ENCODE assay signal across 12 cellular contexts in genomic region chr2:134218414-134218813, GRCh38. TPM values are rescaled to one million over a fixed set of nuclear protein-coding genes. Genes with fewer than 3 reads are reported as not detected.
DNase-seq lines count a peak whose midpoint lies in the region; ATAC-seq and TF ChIP-seq lines count a peak whose summit lies in the region.
"Had no signal": no experiment of that assay in that cellular context is flagged by ENCODE, and none has a peak within 500 bp of the region (broad histone marks: within the 10 kb centered on the region; RNA-seq: fewer than 3 reads in every experiment).

No MANE protein-coding gene starts in this region.

- CTCF ChIA-PET in activated CD4-positive, alpha-beta T cell treated with anti-CD3 and anti-CD28 coated beads for 36 hours (lab: Charles Lee) = interaction anchor here (1.0 to 6.8 kb wide), 12 partner anchors 9 to 193 kb away, joined by 3 to 40 read pairs (median 6); no protein-coding TSS in a partner anchor
- CTCF ChIA-PET in T-cell (lab: Charles Lee) = interaction anchor here (0.7 to 4.6 kb wide), 11 partner anchors 10 to 101 kb away, joined by 3 to 27 read pairs (median 4); no protein-coding TSS in a partner anchor

- peaks cover 9% of the 10 kb centered on the region for H3K9me3 Mint-ChIP-seq in activated CD4-positive, alpha-beta T cell treated with anti-CD3 and anti-CD28 coated beads for 36 hours (ENCODE audit: low read depth)
- H3K9me3 Mint-ChIP-seq in T-cell (peaks cover 0 to 8% (median 3%) of the 10 kb centered on the region in 3 donors), neural crest cell (peaks cover 8% of the 10 kb centered on the region)

- H3K36me3 Mint-ChIP-seq in activated CD4-positive, alpha-beta T cell treated with anti-CD3 and anti-CD28 coated beads for 36 hours (ENCODE audit: low read depth) = peaks cover 3% of the 10 kb centered on the region
- peaks cover 12% of the 10 kb centered on the region for H3K36me3 Mint-ChIP-seq in T-cell
- peaks cover 10% of the 10 kb centered on the region for H3K36me3 Mint-ChIP-seq in neural crest cell (ENCODE audit: low read depth)

- intact Hi-C loops in activated CD4-positive, alpha-beta T cell treated with anti-CD3 and anti-CD28 coated beads for 36 hours (cut with DNase I, micrococcal nuclease) = loop anchor here (1.0 to 5.0 kb wide), 8 partner anchors 9 to 100 kb away; partner anchors contain the start of gene MGAT5 (in 1 of the 2)

- DNase-seq in activated CD4-positive, alpha-beta T cell treated with anti-CD3 and anti-CD28 coated beads for 36 hours = peak; percentile 21
- no peak for DNase-seq in activated CD4-positive, alpha-beta T cell treated with anti-CD3 and anti-CD28 coated beads for 48 hours
- DNase-seq in T-cell (no peak), neural crest cell (ENCODE audit: low read depth, low spot score) (no peak)
- DNase-seq: GDM1; NCI-H1417; NK-92 treated with Interleukin-12 subunit alpha and Interleukin-12 subunit beta, amount 100 ng/mL, for 24 hours had no signal

- no peaks in the 10 kb centered on the region for H3K27me3 Mint-ChIP-seq in activated CD4-positive, alpha-beta T cell treated with anti-CD3 and anti-CD28 coated beads for 36 hours
- H3K27me3 Mint-ChIP-seq in T-cell (no peaks in the 10 kb centered on the region), neural crest cell (ENCODE audit: low read depth) (no peaks in the 10 kb centered on the region)

- peaks cover 64% of the 10 kb centered on the region for H3K4me1 Mint-ChIP-seq in activated CD4-positive, alpha-beta T cell treated with anti-CD3 and anti-CD28 coated beads for 36 hours
- H3K4me1 Mint-ChIP-seq in T-cell (peaks cover 59 to 76% (median 63%) of the 10 kb centered on the region in 3 donors), neural crest cell (no peaks in the 10 kb centered on the region)

- H3K4me3 Mint-ChIP-seq in activated CD4-positive, alpha-beta T cell treated with anti-CD3 and anti-CD28 coated beads for 36 hours = peak overlapping the region; percentile 22
- H3K4me3 Mint-ChIP-seq in T-cell (peak overlapping the region; percentile 7 to 75 (median 61)), neural crest cell (no peak overlapping the region)

- no peak for TF ChIP-seq CTCF in neural crest cell (conservative IDR thresholded peaks at IDR 0.05)

- ATAC-seq in activated CD4-positive, alpha-beta T cell treated with anti-CD3 and anti-CD28 coated beads for 36 hours = peak; percentile 10
- ATAC-seq in HG02759 (IDR thresholded peaks at IDR 0.05; ENCODE audit: unreplicated experiment) = peak; percentile 22
- peak in 2 of 4 experiments; percentile 22 to 23 for ATAC-seq in T-cell (replicated peaks in 1 of 4)
- ATAC-seq in HG02678 (IDR thresholded peaks at IDR 0.05; ENCODE audit: unreplicated experiment) = no peak
- ATAC-seq in HG02973 (IDR thresholded peaks at IDR 0.05; ENCODE audit: unreplicated experiment) = no peak
- no peak for ATAC-seq in GM21447 (IDR thresholded peaks at IDR 0.05; ENCODE audit: unreplicated experiment)
- ATAC-seq: A549 had no signal

- POLR2A ChIA-PET in activated CD4-positive, alpha-beta T cell treated with anti-CD3 and anti-CD28 coated beads for 36 hours (lab: Charles Lee) = interaction anchor here (1.1 to 1.8 kb wide), 6 partner anchors 13 to 98 kb away, joined by 4 to 8 read pairs (median 4); no protein-coding TSS in a partner anchor
- POLR2A ChIA-PET in T-cell (lab: Charles Lee) = interaction anchor here in 1 of 2 donors (1.1 kb wide), 1 partner anchor 98 kb away, joined by 3 read pairs; no protein-coding TSS in a partner anchor

- H3K27ac Mint-ChIP-seq in activated CD4-positive, alpha-beta T cell treated with anti-CD3 and anti-CD28 coated beads for 36 hours = peak overlapping the region; percentile 79
- H3K27ac Mint-ChIP-seq in T-cell = peak overlapping the region; percentile 88 to 94
- peak overlapping the region; percentile 43 for H3K27ac Mint-ChIP-seq in neural crest cell (ENCODE audit: unreplicated experiment)

RNA-seq across cellular contexts. Expression of gene MGAT5, which starts 35.5 kb away (rescaled TPM):
- 10 to 100 TPM; 22.2 to 25.7 TPM for total RNA-seq in activated CD4-positive, alpha-beta T cell treated with anti-CD3 and anti-CD28 coated beads for 36 hours
- 10 to 100 TPM; 61.1 to 94.9 (median 81.8) TPM for total RNA-seq in T-cell
- total RNA-seq in neural crest cell = 34.2 and 36.8 TPM in 2 replicates

Comparison
In these comparisons a context has a peak if more than half of its experiments do, and no peak if none do; other contexts are left out.
1. ATAC-seq: peak in activated CD4-positive, alpha-beta T cell treated with anti-CD3 and anti-CD28 coated beads for 36 hours (single experiment) and HG02759 (single experiment); none in HG02678 (single experiment), HG02973 (single experiment) and GM21447 (single experiment).
2. Peak in every context shown above with its lines, with median percentiles within 50 percentile points of each other: H3K27ac Mint-ChIP-seq.